ENCODE assay signal across 8 cellular contexts in genomic region chr2:234446404-234447076, GRCh38. TPM values are rescaled to one million over a fixed set of nuclear protein-coding genes. Genes with fewer than 3 reads are reported as not detected.
DNase-seq lines count a peak whose midpoint lies in the region; ATAC-seq and TF ChIP-seq lines count a peak whose summit lies in the region.

No MANE protein-coding gene starts in this region.

- H3K4me1 Mint-ChIP-seq in type B pancreatic cell (ENCODE audit: unreplicated experiment) = peaks cover 20% of the 10 kb centered on the region

- peak overlapping the region; percentile 21 to 55 for H3K9ac ChIP-seq in colonic mucosa (ENCODE audit: low read depth in 2 of 2, low read length in 2 of 2)

- H3K27me3 ChIP-seq in colonic mucosa (no peaks in the 10 kb centered on the region), osteoblast (ENCODE audit: insufficient read depth, low read length) (no peaks in the 10 kb centered on the region)

- H3K4me1 ChIP-seq in colonic mucosa = no peaks in the 10 kb centered on the region
- peaks cover 33% of the 10 kb centered on the region for H3K4me1 ChIP-seq in osteoblast (ENCODE audit: insufficient read depth, low read length)

- H3K4me2 ChIP-seq in osteoblast (ENCODE audit: insufficient read depth, low read length) = no peak overlapping the region

- intact Hi-C loops in colonic mucosa (cut with DNase I) = no loop called here

- peak overlapping the region; percentile 60 for H3K27ac ChIP-seq in colonic mucosa
- H3K27ac ChIP-seq in osteoblast (ENCODE audit: low read depth, low read length) = no peak overlapping the region

- H3K4me3 Mint-ChIP-seq in type B pancreatic cell = no peak overlapping the region

- DNase-seq in colonic mucosa (peak; percentile 49), osteoblast (ENCODE audit: insufficient read length, low spot score, missing footprints) (no peak), type B pancreatic cell (ENCODE audit: extremely low spot score, unreplicated experiment) (no peak), NCI-H187 treated with DMSO at 0.1 percent for 48 hours (lab: John Stamatoyannopoulos, UW) (no peak), HK-2 (ENCODE audit: unreplicated experiment) (no peak)

- H4K20me1 ChIP-seq in osteoblast (ENCODE audit: insufficient read depth, low read length) = no peaks in the 10 kb centered on the region

- H3K9me3 ChIP-seq in colonic mucosa = no peaks in the 10 kb centered on the region
- H3K9me3 ChIP-seq in osteoblast (ENCODE audit: low read depth, low read length) = no peaks in the 10 kb centered on the region

- no peaks in the 10 kb centered on the region for H3K79me2 ChIP-seq in osteoblast (ENCODE audit: insufficient read depth, low read length)

- peak overlapping the region; percentile 81 for H3K27ac Mint-ChIP-seq in type B pancreatic cell

- no peak for TF ChIP-seq CTCF in colonic mucosa (IDR thresholded peaks at IDR 0.05)
- no peak for TF ChIP-seq CTCF in osteoblast (IDR thresholded peaks at IDR 0.05; ENCODE audit: extremely low read depth, low read depth, low read length)
- no peak for TF ChIP-seq CTCF in type B pancreatic cell (conservative IDR thresholded peaks at IDR 0.05)

- peak overlapping the region; percentile 30 for H2AFZ ChIP-seq in osteoblast (ENCODE audit: low read length)

- ATAC-seq in GM19035 (IDR thresholded peaks at IDR 0.05; ENCODE audit: unreplicated experiment) (peak; percentile 95), HG03108 (IDR thresholded peaks at IDR 0.05; ENCODE audit: unreplicated experiment) (peak; percentile 91)
- ATAC-seq in activated CD4-positive, CD25-positive, alpha-beta regulatory T cell treated with anti-CD3 and anti-CD28 coated beads, Interleukin-2, amount 50 U/mL, for 24 hours = peak; percentile 91 to 94

- H3K36me3 ChIP-seq in colonic mucosa = no peaks in the 10 kb centered on the region
- H3K36me3 ChIP-seq in osteoblast (ENCODE audit: insufficient read depth, low read length) = no peaks in the 10 kb centered on the region

- H3K4me3 ChIP-seq in colonic mucosa = no peak overlapping the region
- H3K4me3 ChIP-seq in osteoblast (ENCODE audit: insufficient read depth, low read length) = no peak overlapping the region

- H3K36me3 Mint-ChIP-seq in type B pancreatic cell = peaks cover 4% of the 10 kb centered on the region

- H3K9me3 Mint-ChIP-seq in type B pancreatic cell = no peaks in the 10 kb centered on the region

- peaks cover 9% of the 10 kb centered on the region for H3K27me3 Mint-ChIP-seq in type B pancreatic cell

RNA-seq across cellular contexts. Expression of gene ARL4C, which starts 50.3 kb away (rescaled TPM):
- total RNA-seq in colonic mucosa (1 to 10 TPM; 1.8 to 4.9 TPM), osteoblast (133 and 145 TPM in 2 replicates), type B pancreatic cell (ENCODE audit: low replicate concordance) (72.1 and 122 TPM in 2 replicates)

Comparison
In these comparisons a context has a peak if more than half of its experiments do, and no peak if none do; other contexts are left out.
1. RNA of gene ARL4C, which starts 50.3 kb away (total RNA-seq): 133 to 145 TPM in osteoblast and 72.1 to 122 TPM in type B pancreatic cell; 1.8 to 4.9 TPM in colonic mucosa; every median in the first group is over 10 times any median in the second.
2. Peak in every context shown above with its lines, with median percentiles within 50 percentile points of each other: ATAC-seq.